Comparison of ENCODE assay signal across 21 cellular contexts in genomic region chr6:14182916-14183315, GRCh38.
A peak's percentile ranks its signal among the peaks of the same experiment; 100 is the strongest.
DNase-seq lines count a peak whose midpoint lies in the region; ATAC-seq, FAIRE-seq and TF ChIP-seq lines count a peak whose summit lies in the region.
"Had no signal": no experiment of that assay in that cellular context is flagged by ENCODE, and none has a peak within 500 bp of the region (broad histone marks: within the 10 kb centered on the region; RNA-seq: fewer than 3 reads in every experiment).

No MANE protein-coding gene starts in this region.

- H3K9me1 ChIP-seq in K562 (ENCODE audit: control insufficient read depth, insufficient read depth, low read length): no peaks in the 10 kb centered on the region

- H3K9ac ChIP-seq in HepG2 (ENCODE audit: insufficient read depth, low read depth, low read length): no peak overlapping the region
- H3K9ac ChIP-seq in K562 (ENCODE audit: insufficient read depth in 1 of 2, low read depth in 2 of 2, low read length in 2 of 2): no peak overlapping the region
- H3K9ac ChIP-seq: BLaER1 treated with 17β-estradiol and CSF1 and Interleukin-3, amounts not matched to agents 10 nM and 100 nM had no signal

- no peak for DNase-seq in HepG2 (ENCODE audit: low spot score)
- DNase-seq in right lobe of liver: no peak
- DNase-seq in HEK293T (ENCODE audit: extremely low spot score): no peak
- no peak for DNase-seq in K562 (ENCODE audit: extremely low read depth in 1 of 4, low spot score in 3 of 4)
- DNase-seq: AML-193; Caco-2; Calu3; CD4-positive, alpha-beta T cell; CD8-positive, alpha-beta T cell; DMS79 treated with DMSO at 0.1 percent for 48 hours; GF-D8 had no signal

- H3K79me2 ChIP-seq in HepG2 (ENCODE audit: insufficient read depth, low read length) (no peaks in the 10 kb centered on the region), K562 (ENCODE audit: control insufficient read depth, insufficient read depth, low read length) (no peaks in the 10 kb centered on the region)

- no peak overlapping the region for H3K4me2 ChIP-seq in HepG2 (ENCODE audit: low read depth, low read length)
- no peak overlapping the region for H3K4me2 ChIP-seq in K562 (ENCODE audit: insufficient read depth, low read length)
- H3K4me2 ChIP-seq: A549; BLaER1 treated with 17β-estradiol and CSF1 and Interleukin-3, amounts not matched to agents 10 nM and 100 nM had no signal

- H3K27ac ChIP-seq in HepG2 (ENCODE audit: extremely low read length, insufficient read depth, low read length): no peak overlapping the region
- H3K27ac ChIP-seq in right lobe of liver: no peak overlapping the region
- H3K27ac ChIP-seq in K562 (ENCODE audit: extremely low read depth, low read depth, low read length): no peak overlapping the region
- H3K27ac ChIP-seq in gastroesophageal sphincter: no peak overlapping the region
- H3K27ac ChIP-seq: 22Rv1; A549; BLaER1 treated with 17β-estradiol and CSF1 and Interleukin-3, amounts not matched to agents 10 nM and 100 nM; C4-2B had no signal

- 3% methylated on average over 1 of the region's 1 CpG for WGBS in HepG2 (ENCODE audit: low lambda C conversion rate)
- WGBS in right lobe of liver (ENCODE audit: insufficient coverage, low coverage, low lambda C conversion rate, missing lambda C conversion rate): 15% methylated on average over 1 of the region's 1 CpG
- 0% methylated on average over 1 of the region's 1 CpG for WGBS in K562 (ENCODE audit: insufficient coverage, low coverage, missing lambda C conversion rate)
- WGBS in gastroesophageal sphincter (ENCODE audit: low coverage in 1 of 2), 2 donors: 57 to 87% methylated on average over 1 of the region's 1 CpG

- POLR2A ChIA-PET in HepG2 (lab: Yijun Ruan, JAX) (no interaction called here), HEK293T (lab: Yijun Ruan, JAX) (interaction anchor here (0.7 kb wide), 1 partner anchor 1440 kb away, joined by 3 read pairs; no protein-coding TSS in a partner anchor), K562 (lab: Yijun Ruan, JAX) (interaction anchor here (0.7 to 1.4 kb wide), 2 partner anchors 12 to 137 kb away, joined by 4 to 6 read pairs; no protein-coding TSS in a partner anchor)

- ATAC-seq in HepG2 (no peak), right lobe of liver (no peak), K562 (no peak), gastroesophageal sphincter (no peak), GM19397 (IDR thresholded peaks at IDR 0.05; ENCODE audit: unreplicated experiment) (no peak)
- ATAC-seq: A549; CD8-positive, alpha-beta T cell had no signal

- peaks cover 0 to 3% of the 10 kb centered on the region in 2 experiments; a peak in 1 of 5 replicates for H3K27me3 ChIP-seq in HepG2 (ENCODE audit: control insufficient read depth in 1 of 2, insufficient read depth in 2 of 2, low read length in 2 of 2)
- peaks cover 0 to 5% of the 10 kb centered on the region in 2 donors for H3K27me3 ChIP-seq in right lobe of liver
- H3K27me3 ChIP-seq in K562 (ENCODE audit: control insufficient read depth in 2 of 2, insufficient read depth in 2 of 2, low read length in 2 of 2): peaks cover 22 to 30% of the 10 kb centered on the region in 2 experiments; a peak in 3 of 5 replicates
- no peaks in the 10 kb centered on the region for H3K27me3 ChIP-seq in gastroesophageal sphincter
- H3K27me3 ChIP-seq: BLaER1 treated with 17β-estradiol and CSF1 and Interleukin-3, amounts not matched to agents 10 nM and 100 nM had no signal

- no peak overlapping the region for H3K4me3 ChIP-seq in HepG2 (replicated peaks in 1 of 3; ENCODE audit: insufficient read depth in 1 of 3, low read depth in 2 of 3, low read length in 3 of 3)
- H3K4me3 ChIP-seq in right lobe of liver: no peak overlapping the region
- H3K4me3 ChIP-seq in K562: no peak overlapping the region
- no peak overlapping the region for H3K4me3 ChIP-seq in gastroesophageal sphincter
- H3K4me3 ChIP-seq: A549; BLaER1 treated with 17β-estradiol and CSF1 and Interleukin-3, amounts not matched to agents 10 nM and 100 nM had no signal

- in situ Hi-C loops in HepG2 (cut with HindIII; ENCODE audit: extremely low pct_ligation_motif_present, low pct_unique_long_range_greater_than_20kb): no loop called here
- in situ Hi-C loops in K562 (cut with MboI): no loop called here

- no TSS peak for BruUV-seq in HepG2 (replicated peaks; lab: Mats Ljungman, UMichigan)
- no TSS peak for BruUV-seq in K562 (replicated peaks; lab: Mats Ljungman, UMichigan)

- H3K36me3 ChIP-seq in HepG2 (replicated peaks in 1 of 2; ENCODE audit: control insufficient read depth in 1 of 2, insufficient read depth in 2 of 2, low read length in 2 of 2) (no peaks in the 10 kb centered on the region), right lobe of liver (no peaks in the 10 kb centered on the region), K562 (ENCODE audit: control insufficient read depth, insufficient read depth, low read length) (no peaks in the 10 kb centered on the region), gastroesophageal sphincter (no peaks in the 10 kb centered on the region)
- H3K36me3 ChIP-seq: BLaER1 treated with 17β-estradiol and CSF1 and Interleukin-3, amounts not matched to agents 10 nM and 100 nM had no signal

- TF ChIP-seq POLR2A in HepG2 (IDR thresholded peaks at IDR 0.05; ENCODE audit: insufficient read depth in 1 of 2, low read depth in 2 of 2, low read length in 2 of 2) (no peak), right lobe of liver (IDR thresholded peaks at IDR 0.05) (no peak), K562 (conservative IDR thresholded peaks at IDR 0.05) (no peak), gastroesophageal sphincter (IDR thresholded peaks at IDR 0.05) (no peak)

- CTCF ChIA-PET in HepG2 (lab: Yijun Ruan, JAX; ENCODE audit: low intra/inter-chr PET ratio, low total read pairs) (no interaction called here), HEK293T (lab: Yijun Ruan, JAX) (interaction anchor here (1.4 kb wide), 1 partner anchor 13 kb away, joined by 3 read pairs; no protein-coding TSS in a partner anchor), K562 (lab: Yijun Ruan, JAX; ENCODE audit: low intra/inter-chr PET ratio) (no interaction called here)

- H2AFZ ChIP-seq in HepG2 (ENCODE audit: low read length) (no peak overlapping the region), K562 (ENCODE audit: low read depth, low read length) (no peak overlapping the region)

- no peak for TF ChIP-seq EP300 in HepG2 (IDR thresholded peaks at IDR 0.05; ENCODE audit: low read depth in 2 of 2, low read length in 2 of 2)
- TF ChIP-seq EP300 in HepG2 (CRISPR knock-in tag; IDR thresholded peaks at IDR 0.05; ENCODE audit: borderline replicate concordance): no peak
- no peak for TF ChIP-seq EP300 in K562 (IDR thresholded peaks at IDR 0.05; ENCODE audit: low read length)
- TF ChIP-seq EP300 in gastroesophageal sphincter (IDR thresholded peaks at IDR 0.05): no peak

- no peak for TF ChIP-seq CTCF in HepG2 (CRISPR knock-in tag; IDR thresholded peaks at IDR 0.05)
- no peak for TF ChIP-seq CTCF in right lobe of liver (IDR thresholded peaks at IDR 0.05)
- TF ChIP-seq CTCF in K562 (IDR thresholded peaks at IDR 0.05 in 2 of 3, conservative IDR thresholded peaks at IDR 0.05 in 1 of 3; ENCODE audit: insufficient read depth in 2 of 3, low read depth in 1 of 3, low read length in 3 of 3): no peak
- TF ChIP-seq CTCF in gastroesophageal sphincter (IDR thresholded peaks at IDR 0.05): no peak

- FAIRE-seq in HepG2 (lab: Jason Lieb, UNC) (no peak), K562 (lab: Jason Lieb, UNC) (no peak)
- FAIRE-seq: A549, D721Med, G401.6, GM12892, GM18507 had no signal

- H4K20me1 ChIP-seq in HepG2 (ENCODE audit: insufficient read depth, low read length) (no peaks in the 10 kb centered on the region), K562 (replicated peaks; ENCODE audit: control insufficient read depth, insufficient read depth, low read length) (no peaks in the 10 kb centered on the region)
- H4K20me1 ChIP-seq: BLaER1 treated with 17β-estradiol and CSF1 and Interleukin-3, amounts not matched to agents 10 nM and 100 nM had no signal

- no peak for TF ChIP-seq RAD21 in HepG2 (CRISPR knock-in tag; IDR thresholded peaks at IDR 0.05)
- TF ChIP-seq RAD21 in K562 (CRISPR knock-in tag; conservative IDR thresholded peaks at IDR 0.05 in 1 of 2, IDR thresholded peaks at IDR 0.05 in 1 of 2): no peak

- H3K4me1 ChIP-seq in HepG2 (ENCODE audit: insufficient read depth, low read length) (no peaks in the 10 kb centered on the region), right lobe of liver (no peaks in the 10 kb centered on the region), K562 (replicated peaks in 1 of 2; ENCODE audit: control insufficient read depth in 2 of 2, insufficient read depth in 2 of 2, low read length in 2 of 2) (no peaks in the 10 kb centered on the region), gastroesophageal sphincter (no peaks in the 10 kb centered on the region)
- H3K4me1 ChIP-seq: A549 had no signal

- H3K9me3 ChIP-seq in HepG2 (ENCODE audit: low read length) (no peaks in the 10 kb centered on the region), right lobe of liver (no peaks in the 10 kb centered on the region), K562 (replicated peaks; ENCODE audit: control insufficient read depth, insufficient read depth, low read depth, low read length) (0 out of 2 replicates have a peak, but pooled peaks cover 2% of the 10 kb centered on the region), gastroesophageal sphincter (peaks cover 0 to 3% (median 0%) of the 10 kb centered on the region in 3 donors)
- H3K9me3 ChIP-seq: A549 had no signal

- intact Hi-C loops in HepG2 (cut with micrococcal nuclease; ENCODE audit: unreplicated experiment) (no loop called here), right lobe of liver (cut with DNase I) (no loop called here), K562 (cut with micrococcal nuclease) (no loop called here)

TF ChIP-seq in HepG2, 621 proteins besides CTCF, POLR2A, EP300 and RAD21:
- TF ChIP-seq ATF7 (IDR thresholded peaks at IDR 0.05): 0 out of 2 replicates have a peak, but pooled peaks have one; percentile 23
- no peak for TF ChIP-seq ATF7 (CRISPR knock-in tag; IDR thresholded peaks at IDR 0.05)
- no peak for TF ChIP-seq SMYD3 (CRISPR knock-in tag; IDR thresholded peaks at IDR 0.05)
TF ChIP-seq in HepG2: peak in this region for 1.

TF ChIP-seq in HEK293T, 16 proteins besides CTCF, POLR2A, EP300 and RAD21 (continues in another document):
- TF ChIP-seq FOXM1 (IDR thresholded peaks at IDR 0.05; ENCODE audit: borderline replicate concordance) (no peak), BHLHE40 (IDR thresholded peaks at IDR 0.05; ENCODE audit: borderline replicate concordance) (no peak)

Comparison
In these comparisons a context has a peak if more than half of its experiments do, and no peak if none do; other contexts are left out.
1. Of the 241 proteins assayed by ChIP-seq in both HepG2 and K562: peak only in HepG2: none; only in K562: MEIS2; in both: none; in neither: 238; mixed calls (peak in some experiments, not most) for 2.